In genomic region chr17:22251493-22251892, GRCh38 we compare ENCODE assay signal across 24 cellular contexts.
"Had no signal": no experiment of that assay in that cellular context is flagged by ENCODE, and none has a peak within 500 bp of the region (broad histone marks: within the 10 kb centered on the region; RNA-seq: fewer than 3 reads in every experiment).

No MANE protein-coding gene starts in this region.

- H3K36me3 ChIP-seq: colonic mucosa, esophagus squamous epithelium, gastroesophageal sphincter, heart left ventricle, left lung, lower lobe of right lung had no signal

- H3K4me3 Mint-ChIP-seq: dendritic cell treated with granulocyte-macrophage colony-stimulating factor and Interleukin-4, amounts not matched to agents 40 ng/mL and 50 ng/mL, for 4 days; effector memory CD8-positive, alpha-beta T cell; endodermal cell; immature natural killer cell; mesothelial cell of epicardium had no signal

- H3K4me3 ChIP-seq: colonic mucosa, esophagus squamous epithelium, gastroesophageal sphincter, heart left ventricle, hepatocyte, left lung, lower lobe of right lung, mucosa of descending colon had no signal

- H3K9me3 ChIP-seq: gastroesophageal sphincter had no signal

- H3K4me2 ChIP-seq: hepatocyte had no signal

- H3K36me3 Mint-ChIP-seq: immature natural killer cell, mesothelial cell of epicardium, naive B cell had no signal

- H3K27me3 ChIP-seq: colonic mucosa, esophagus squamous epithelium, foreskin keratinocyte, gastroesophageal sphincter, heart left ventricle, hepatocyte, left lung had no signal

- H3K4me1 ChIP-seq: colonic mucosa, esophagus squamous epithelium, foreskin keratinocyte, gastroesophageal sphincter, heart left ventricle, left lung, lower lobe of right lung had no signal

- H2AFZ ChIP-seq: hepatocyte had no signal

- H3K4me1 Mint-ChIP-seq: endodermal cell, immature natural killer cell, mesothelial cell of epicardium, naive B cell had no signal

- DNase-seq: colonic mucosa; cortex of kidney; effector CD8-positive, alpha-beta T cell; effector memory CD8-positive, alpha-beta T cell; endodermal cell; erythroblast; esophagus squamous epithelium; foreskin keratinocyte; heart left ventricle; hypothalamus; immature natural killer cell; left cardiac atrium; left lung; left ventricle myocardium superior; lower lobe of right lung; mesenchymal stem cell; mucosa of descending colon; naive B cell had no signal

- H3K9me3 Mint-ChIP-seq: dendritic cell treated with granulocyte-macrophage colony-stimulating factor and Interleukin-4, amounts not matched to agents 40 ng/mL and 50 ng/mL, for 4 days had no signal

- H3K27ac Mint-ChIP-seq: dendritic cell treated with granulocyte-macrophage colony-stimulating factor and Interleukin-4, amounts not matched to agents 40 ng/mL and 50 ng/mL, for 4 days; effector memory CD8-positive, alpha-beta T cell; endodermal cell; immature natural killer cell; mesothelial cell of epicardium; naive B cell had no signal

- H3K27ac ChIP-seq: colonic mucosa, epithelial cell of prostate, esophagus squamous epithelium, foreskin keratinocyte, gastroesophageal sphincter, heart left ventricle, hepatocyte, left lung, lower lobe of right lung had no signal

- ATAC-seq: effector memory CD8-positive, alpha-beta T cell; esophagus mucosa; foreskin keratinocyte; gastroesophageal sphincter; heart left ventricle; left cardiac atrium; left lung; left ventricle myocardium superior; lower lobe of right lung; mucosa of descending colon had no signal

- H3K79me2 ChIP-seq: hepatocyte had no signal
